Comparison of ENCODE assay signal across 1 cellular context in the genomic region with DNA sequence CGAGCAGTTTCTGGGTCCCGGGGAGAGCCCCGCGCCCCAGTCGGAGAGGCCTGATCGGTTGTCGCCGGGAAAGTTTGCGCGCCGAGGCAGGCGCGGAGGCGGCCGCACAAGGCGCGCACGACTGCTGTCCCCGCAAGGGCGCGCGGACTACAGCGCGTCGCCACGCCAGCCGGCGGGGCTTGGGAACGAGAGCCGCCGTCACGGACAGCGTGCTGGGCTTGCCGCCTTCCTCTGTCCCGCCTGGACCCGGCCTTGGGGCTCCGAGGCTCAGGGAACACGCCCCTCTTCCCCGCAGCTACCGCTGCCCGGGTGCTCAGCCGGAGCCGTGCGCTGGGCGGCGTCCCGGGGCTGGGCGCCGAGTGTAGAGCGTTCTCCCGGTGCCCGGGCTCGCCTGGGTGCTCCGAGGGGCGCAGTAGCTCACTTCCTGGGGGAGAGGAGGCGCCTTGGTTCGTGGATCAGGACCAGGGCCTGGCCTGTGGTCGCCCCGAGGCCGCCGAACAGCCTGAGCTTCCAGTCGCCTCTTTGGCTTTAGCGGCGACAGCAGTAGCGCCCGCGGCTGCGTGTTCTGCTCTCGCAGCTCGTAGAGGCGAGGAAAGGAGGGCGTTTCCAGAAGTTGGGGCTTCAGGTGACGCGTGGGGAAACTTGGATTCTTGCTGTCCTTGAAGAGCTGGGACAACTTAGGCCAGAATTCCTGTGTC.
A peak's percentile ranks its signal among the peaks of the same experiment; 100 is the strongest.
TF ChIP-seq lines count a peak whose summit lies in the region.

No MANE protein-coding gene starts in this region.

TF ChIP-seq in K562, 482 proteins besides CTCF, POLR2A, EP300 and RAD21 (continued from another document and continues in another):
- TF ChIP-seq, protein P1, sequence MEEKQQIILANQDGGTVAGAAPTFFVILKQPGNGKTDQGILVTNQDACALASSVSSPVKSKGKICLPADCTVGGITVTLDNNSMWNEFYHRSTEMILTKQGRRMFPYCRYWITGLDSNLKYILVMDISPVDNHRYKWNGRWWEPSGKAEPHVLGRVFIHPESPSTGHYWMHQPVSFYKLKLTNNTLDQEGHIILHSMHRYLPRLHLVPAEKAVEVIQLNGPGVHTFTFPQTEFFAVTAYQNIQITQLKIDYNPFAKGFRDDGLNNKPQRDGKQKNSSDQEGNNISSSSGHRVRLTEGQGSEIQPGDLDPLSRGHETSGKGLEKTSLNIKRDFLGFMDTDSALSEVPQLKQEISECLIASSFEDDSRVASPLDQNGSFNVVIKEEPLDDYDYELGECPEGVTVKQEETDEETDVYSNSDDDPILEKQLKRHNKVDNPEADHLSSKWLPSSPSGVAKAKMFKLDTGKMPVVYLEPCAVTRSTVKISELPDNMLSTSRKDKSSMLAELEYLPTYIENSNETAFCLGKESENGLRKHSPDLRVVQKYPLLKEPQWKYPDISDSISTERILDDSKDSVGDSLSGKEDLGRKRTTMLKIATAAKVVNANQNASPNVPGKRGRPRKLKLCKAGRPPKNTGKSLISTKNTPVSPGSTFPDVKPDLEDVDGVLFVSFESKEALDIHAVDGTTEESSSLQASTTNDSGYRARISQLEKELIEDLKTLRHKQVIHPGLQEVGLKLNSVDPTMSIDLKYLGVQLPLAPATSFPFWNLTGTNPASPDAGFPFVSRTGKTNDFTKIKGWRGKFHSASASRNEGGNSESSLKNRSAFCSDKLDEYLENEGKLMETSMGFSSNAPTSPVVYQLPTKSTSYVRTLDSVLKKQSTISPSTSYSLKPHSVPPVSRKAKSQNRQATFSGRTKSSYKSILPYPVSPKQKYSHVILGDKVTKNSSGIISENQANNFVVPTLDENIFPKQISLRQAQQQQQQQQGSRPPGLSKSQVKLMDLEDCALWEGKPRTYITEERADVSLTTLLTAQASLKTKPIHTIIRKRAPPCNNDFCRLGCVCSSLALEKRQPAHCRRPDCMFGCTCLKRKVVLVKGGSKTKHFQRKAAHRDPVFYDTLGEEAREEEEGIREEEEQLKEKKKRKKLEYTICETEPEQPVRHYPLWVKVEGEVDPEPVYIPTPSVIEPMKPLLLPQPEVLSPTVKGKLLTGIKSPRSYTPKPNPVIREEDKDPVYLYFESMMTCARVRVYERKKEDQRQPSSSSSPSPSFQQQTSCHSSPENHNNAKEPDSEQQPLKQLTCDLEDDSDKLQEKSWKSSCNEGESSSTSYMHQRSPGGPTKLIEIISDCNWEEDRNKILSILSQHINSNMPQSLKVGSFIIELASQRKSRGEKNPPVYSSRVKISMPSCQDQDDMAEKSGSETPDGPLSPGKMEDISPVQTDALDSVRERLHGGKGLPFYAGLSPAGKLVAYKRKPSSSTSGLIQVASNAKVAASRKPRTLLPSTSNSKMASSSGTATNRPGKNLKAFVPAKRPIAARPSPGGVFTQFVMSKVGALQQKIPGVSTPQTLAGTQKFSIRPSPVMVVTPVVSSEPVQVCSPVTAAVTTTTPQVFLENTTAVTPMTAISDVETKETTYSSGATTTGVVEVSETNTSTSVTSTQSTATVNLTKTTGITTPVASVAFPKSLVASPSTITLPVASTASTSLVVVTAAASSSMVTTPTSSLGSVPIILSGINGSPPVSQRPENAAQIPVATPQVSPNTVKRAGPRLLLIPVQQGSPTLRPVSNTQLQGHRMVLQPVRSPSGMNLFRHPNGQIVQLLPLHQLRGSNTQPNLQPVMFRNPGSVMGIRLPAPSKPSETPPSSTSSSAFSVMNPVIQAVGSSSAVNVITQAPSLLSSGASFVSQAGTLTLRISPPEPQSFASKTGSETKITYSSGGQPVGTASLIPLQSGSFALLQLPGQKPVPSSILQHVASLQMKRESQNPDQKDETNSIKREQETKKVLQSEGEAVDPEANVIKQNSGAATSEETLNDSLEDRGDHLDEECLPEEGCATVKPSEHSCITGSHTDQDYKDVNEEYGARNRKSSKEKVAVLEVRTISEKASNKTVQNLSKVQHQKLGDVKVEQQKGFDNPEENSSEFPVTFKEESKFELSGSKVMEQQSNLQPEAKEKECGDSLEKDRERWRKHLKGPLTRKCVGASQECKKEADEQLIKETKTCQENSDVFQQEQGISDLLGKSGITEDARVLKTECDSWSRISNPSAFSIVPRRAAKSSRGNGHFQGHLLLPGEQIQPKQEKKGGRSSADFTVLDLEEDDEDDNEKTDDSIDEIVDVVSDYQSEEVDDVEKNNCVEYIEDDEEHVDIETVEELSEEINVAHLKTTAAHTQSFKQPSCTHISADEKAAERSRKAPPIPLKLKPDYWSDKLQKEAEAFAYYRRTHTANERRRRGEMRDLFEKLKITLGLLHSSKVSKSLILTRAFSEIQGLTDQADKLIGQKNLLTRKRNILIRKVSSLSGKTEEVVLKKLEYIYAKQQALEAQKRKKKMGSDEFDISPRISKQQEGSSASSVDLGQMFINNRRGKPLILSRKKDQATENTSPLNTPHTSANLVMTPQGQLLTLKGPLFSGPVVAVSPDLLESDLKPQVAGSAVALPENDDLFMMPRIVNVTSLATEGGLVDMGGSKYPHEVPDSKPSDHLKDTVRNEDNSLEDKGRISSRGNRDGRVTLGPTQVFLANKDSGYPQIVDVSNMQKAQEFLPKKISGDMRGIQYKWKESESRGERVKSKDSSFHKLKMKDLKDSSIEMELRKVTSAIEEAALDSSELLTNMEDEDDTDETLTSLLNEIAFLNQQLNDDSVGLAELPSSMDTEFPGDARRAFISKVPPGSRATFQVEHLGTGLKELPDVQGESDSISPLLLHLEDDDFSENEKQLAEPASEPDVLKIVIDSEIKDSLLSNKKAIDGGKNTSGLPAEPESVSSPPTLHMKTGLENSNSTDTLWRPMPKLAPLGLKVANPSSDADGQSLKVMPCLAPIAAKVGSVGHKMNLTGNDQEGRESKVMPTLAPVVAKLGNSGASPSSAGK (IDR thresholded peaks at IDR 0.05) = peak; percentile 59; the same call in 1 of the 2 replicates
- TF ChIP-seq ZNF766 (CRISPR knock-in tag; conservative IDR thresholded peaks at IDR 0.05) (no peak), ERF (CRISPR knock-in tag; IDR thresholded peaks at IDR 0.05) (no peak), MTF1 (CRISPR knock-in tag; IDR thresholded peaks at IDR 0.05; ENCODE audit: borderline replicate concordance) (no peak), CXXC5 (CRISPR knock-in tag; IDR thresholded peaks at IDR 0.05) (peak; percentile 44; the same call in 1 of the 2 replicates), L3MBTL2 (IDR thresholded peaks at IDR 0.05) (peak; percentile 37; the same call in 1 of the 2 replicates), PHTF2 (CRISPR knock-in tag; IDR thresholded peaks at IDR 0.05) (no peak), DACH1 (IDR thresholded peaks at IDR 0.05; ENCODE audit: partially characterized antibody) (no peak), GTF2A2 (tag; IDR thresholded peaks at IDR 0.05) (no peak), ZNF778 (CRISPR knock-in tag; IDR thresholded peaks at IDR 0.05) (no peak), EGR1 (conservative IDR thresholded peaks at IDR 0.05) (no peak), ELF1 (tag; IDR thresholded peaks at IDR 0.05) (no peak), LCOR (CRISPR knock-in tag; IDR thresholded peaks at IDR 0.05) (no peak), SMAD1 (IDR thresholded peaks at IDR 0.05; ENCODE audit: low read depth, low read length, partially characterized antibody) (no peak), NFATC3 (IDR thresholded peaks at IDR 0.05) (no peak), FIP1L1 (IDR thresholded peaks at IDR 0.05; ENCODE audit: low read depth, low read length, poor library complexity, severe bottlenecking) (no peak), TEAD2 (tag; IDR thresholded peaks at IDR 0.05) (no peak), ELF2 (CRISPR knock-in tag; IDR thresholded peaks at IDR 0.05) (no peak)
- TF ChIP-seq, protein P2, sequence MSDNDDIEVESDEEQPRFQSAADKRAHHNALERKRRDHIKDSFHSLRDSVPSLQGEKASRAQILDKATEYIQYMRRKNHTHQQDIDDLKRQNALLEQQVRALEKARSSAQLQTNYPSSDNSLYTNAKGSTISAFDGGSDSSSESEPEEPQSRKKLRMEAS (CRISPR knock-in tag; IDR thresholded peaks at IDR 0.05) = peak; percentile 60
- TF ChIP-seq, protein P3, sequence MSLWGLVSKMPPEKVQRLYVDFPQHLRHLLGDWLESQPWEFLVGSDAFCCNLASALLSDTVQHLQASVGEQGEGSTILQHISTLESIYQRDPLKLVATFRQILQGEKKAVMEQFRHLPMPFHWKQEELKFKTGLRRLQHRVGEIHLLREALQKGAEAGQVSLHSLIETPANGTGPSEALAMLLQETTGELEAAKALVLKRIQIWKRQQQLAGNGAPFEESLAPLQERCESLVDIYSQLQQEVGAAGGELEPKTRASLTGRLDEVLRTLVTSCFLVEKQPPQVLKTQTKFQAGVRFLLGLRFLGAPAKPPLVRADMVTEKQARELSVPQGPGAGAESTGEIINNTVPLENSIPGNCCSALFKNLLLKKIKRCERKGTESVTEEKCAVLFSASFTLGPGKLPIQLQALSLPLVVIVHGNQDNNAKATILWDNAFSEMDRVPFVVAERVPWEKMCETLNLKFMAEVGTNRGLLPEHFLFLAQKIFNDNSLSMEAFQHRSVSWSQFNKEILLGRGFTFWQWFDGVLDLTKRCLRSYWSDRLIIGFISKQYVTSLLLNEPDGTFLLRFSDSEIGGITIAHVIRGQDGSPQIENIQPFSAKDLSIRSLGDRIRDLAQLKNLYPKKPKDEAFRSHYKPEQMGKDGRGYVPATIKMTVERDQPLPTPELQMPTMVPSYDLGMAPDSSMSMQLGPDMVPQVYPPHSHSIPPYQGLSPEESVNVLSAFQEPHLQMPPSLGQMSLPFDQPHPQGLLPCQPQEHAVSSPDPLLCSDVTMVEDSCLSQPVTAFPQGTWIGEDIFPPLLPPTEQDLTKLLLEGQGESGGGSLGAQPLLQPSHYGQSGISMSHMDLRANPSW (CRISPR knock-in tag; IDR thresholded peaks at IDR 0.05) = no peak
- TF ChIP-seq, protein P4, sequence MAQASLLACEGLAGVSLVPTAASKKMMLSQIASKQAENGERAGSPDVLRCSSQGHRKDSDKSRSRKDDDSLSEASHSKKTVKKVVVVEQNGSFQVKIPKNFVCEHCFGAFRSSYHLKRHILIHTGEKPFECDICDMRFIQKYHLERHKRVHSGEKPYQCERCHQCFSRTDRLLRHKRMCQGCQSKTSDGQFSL (CRISPR knock-in tag; IDR thresholded peaks at IDR 0.05) = no peak
- TF ChIP-seq, protein P4 (tag; IDR thresholded peaks at IDR 0.05) = no peak
- TF ChIP-seq, protein P5, sequence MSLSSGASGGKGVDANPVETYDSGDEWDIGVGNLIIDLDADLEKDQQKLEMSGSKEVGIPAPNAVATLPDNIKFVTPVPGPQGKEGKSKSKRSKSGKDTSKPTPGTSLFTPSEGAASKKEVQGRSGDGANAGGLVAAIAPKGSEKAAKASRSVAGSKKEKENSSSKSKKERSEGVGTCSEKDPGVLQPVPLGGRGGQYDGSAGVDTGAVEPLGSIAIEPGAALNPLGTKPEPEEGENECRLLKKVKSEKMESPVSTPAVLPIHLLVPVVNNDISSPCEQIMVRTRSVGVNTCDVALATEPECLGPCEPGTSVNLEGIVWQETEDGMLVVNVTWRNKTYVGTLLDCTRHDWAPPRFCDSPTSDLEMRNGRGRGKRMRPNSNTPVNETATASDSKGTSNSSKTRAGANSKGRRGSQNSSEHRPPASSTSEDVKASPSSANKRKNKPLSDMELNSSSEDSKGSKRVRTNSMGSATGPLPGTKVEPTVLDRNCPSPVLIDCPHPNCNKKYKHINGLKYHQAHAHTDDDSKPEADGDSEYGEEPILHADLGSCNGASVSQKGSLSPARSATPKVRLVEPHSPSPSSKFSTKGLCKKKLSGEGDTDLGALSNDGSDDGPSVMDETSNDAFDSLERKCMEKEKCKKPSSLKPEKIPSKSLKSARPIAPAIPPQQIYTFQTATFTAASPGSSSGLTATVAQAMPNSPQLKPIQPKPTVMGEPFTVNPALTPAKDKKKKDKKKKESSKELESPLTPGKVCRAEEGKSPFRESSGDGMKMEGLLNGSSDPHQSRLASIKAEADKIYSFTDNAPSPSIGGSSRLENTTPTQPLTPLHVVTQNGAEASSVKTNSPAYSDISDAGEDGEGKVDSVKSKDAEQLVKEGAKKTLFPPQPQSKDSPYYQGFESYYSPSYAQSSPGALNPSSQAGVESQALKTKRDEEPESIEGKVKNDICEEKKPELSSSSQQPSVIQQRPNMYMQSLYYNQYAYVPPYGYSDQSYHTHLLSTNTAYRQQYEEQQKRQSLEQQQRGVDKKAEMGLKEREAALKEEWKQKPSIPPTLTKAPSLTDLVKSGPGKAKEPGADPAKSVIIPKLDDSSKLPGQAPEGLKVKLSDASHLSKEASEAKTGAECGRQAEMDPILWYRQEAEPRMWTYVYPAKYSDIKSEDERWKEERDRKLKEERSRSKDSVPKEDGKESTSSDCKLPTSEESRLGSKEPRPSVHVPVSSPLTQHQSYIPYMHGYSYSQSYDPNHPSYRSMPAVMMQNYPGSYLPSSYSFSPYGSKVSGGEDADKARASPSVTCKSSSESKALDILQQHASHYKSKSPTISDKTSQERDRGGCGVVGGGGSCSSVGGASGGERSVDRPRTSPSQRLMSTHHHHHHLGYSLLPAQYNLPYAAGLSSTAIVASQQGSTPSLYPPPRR (CRISPR knock-in tag; IDR thresholded peaks at IDR 0.05; ENCODE audit: borderline replicate concordance) = no peak
- TF ChIP-seq, protein P6, sequence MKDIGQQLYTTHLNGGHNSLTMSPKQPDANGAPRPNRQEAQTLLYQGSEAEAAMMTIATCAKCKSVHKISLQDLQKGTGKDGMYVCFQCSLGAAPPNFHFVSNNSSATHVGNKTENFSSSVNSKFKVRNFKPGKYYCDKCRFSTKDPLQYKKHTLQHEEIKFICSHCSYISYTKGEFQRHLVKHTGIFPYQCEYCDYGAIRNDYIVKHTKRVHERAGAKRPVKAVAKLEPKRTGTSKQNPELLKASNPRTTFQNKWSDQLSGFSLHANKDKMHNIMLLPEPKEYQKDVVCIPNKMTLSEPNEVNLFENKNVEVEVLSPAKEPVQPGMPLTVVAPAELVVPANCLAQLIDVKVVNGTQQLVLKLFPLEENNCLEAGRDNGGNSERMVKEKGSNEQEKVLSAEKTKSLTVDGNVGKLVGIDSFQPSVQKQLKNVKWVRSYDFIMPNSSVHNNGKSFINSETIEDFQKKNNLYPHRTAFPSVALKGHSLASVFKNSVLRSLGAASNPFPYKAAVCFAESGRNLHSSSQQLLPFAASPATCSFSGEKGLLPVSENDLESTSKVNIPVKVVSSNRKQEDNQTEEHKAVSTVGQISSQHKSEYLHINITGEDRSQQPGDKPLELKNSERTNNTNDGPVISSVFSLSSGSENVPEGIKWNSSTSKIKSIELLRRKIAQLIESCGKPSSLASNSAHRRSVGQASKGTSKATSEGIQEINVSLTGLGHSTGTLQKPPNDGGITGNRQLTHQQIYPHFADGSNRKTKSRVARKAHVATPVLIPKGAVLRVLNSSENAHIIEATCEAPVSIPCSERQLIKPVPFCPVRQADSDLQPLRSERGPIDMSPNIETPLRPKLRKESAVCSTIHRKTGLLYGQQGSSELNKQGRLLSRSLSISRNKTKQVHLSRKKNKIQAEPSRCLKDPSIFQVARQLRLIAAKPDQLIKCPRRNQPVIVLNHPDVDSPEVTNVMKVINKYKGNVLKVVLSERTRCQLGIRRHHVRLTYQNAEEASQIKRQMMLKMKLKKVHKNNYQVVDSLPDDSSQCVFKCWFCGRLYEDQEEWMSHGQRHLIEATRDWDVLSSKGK (CRISPR knock-in tag; IDR thresholded peaks at IDR 0.05) = no peak
